8 cellular contexts compared by ENCODE assay signal in genomic region chr1:113452921-113453770, GRCh38.
A peak's percentile ranks its signal among the peaks of the same experiment; 100 is the strongest.
DNase-seq lines count a peak whose midpoint lies in the region; ATAC-seq and TF ChIP-seq lines count a peak whose summit lies in the region.

No MANE protein-coding gene starts in this region.

- intact Hi-C loops in esophagus squamous epithelium (cut with DNase I) = no loop called here

- no peak overlapping the region for H3K4me3 Mint-ChIP-seq in HFFc6
- no peak overlapping the region for H3K4me3 Mint-ChIP-seq in activated T-helper 17 cell treated with anti-CD3 and anti-CD28 coated beads, Interleukin-2, amount 50 U/mL, for 72 hours

- H3K79me2 ChIP-seq in parathyroid adenoma = no peaks in the 10 kb centered on the region

- no peak overlapping the region for H3K9ac ChIP-seq in parathyroid adenoma

- DNase-seq in COLO668 (lab: John Stamatoyannopoulos, UW; ENCODE audit: unreplicated experiment) (peak; percentile 9), HFFc6 (peak; percentile 65), RPMI8226 (peak; percentile 15), esophagus squamous epithelium (lab: John Stamatoyannopoulos, UW) (no peak)

- H3K9me3 ChIP-seq in esophagus squamous epithelium = no peaks in the 10 kb centered on the region
- no peaks in the 10 kb centered on the region for H3K9me3 ChIP-seq in parathyroid adenoma (ENCODE audit: control insufficient read depth, low read length)

- TF ChIP-seq CTCF in HFFc6 (IDR thresholded peaks at IDR 0.05) (peak; percentile 77), esophagus squamous epithelium (IDR thresholded peaks at IDR 0.05) (peak in 5 of 6 experiments; percentile 39 to 67 (median 43)), parathyroid adenoma (IDR thresholded peaks at IDR 0.05) (peak; percentile 27)

- no peaks in the 10 kb centered on the region for H3K9me3 Mint-ChIP-seq in HFFc6
- no peaks in the 10 kb centered on the region for H3K9me3 Mint-ChIP-seq in activated T-helper 17 cell treated with anti-CD3 and anti-CD28 coated beads, Interleukin-2, amount 50 U/mL, for 72 hours

- no peak overlapping the region for H2AFZ ChIP-seq in parathyroid adenoma

- H3K4me3 ChIP-seq in esophagus squamous epithelium (no peak overlapping the region), parathyroid adenoma (ENCODE audit: low read depth, low read length) (no peak overlapping the region)

- H3K4me1 ChIP-seq in esophagus squamous epithelium = peaks cover 5 to 51% (median 17%) of the 10 kb centered on the region in 3 donors
- no peaks in the 10 kb centered on the region for H3K4me1 ChIP-seq in parathyroid adenoma

- no peak overlapping the region for H3K4me2 ChIP-seq in parathyroid adenoma (ENCODE audit: low read length)

- whole genome bisulfite sequencing in esophagus squamous epithelium, 2 donors = 47 to 48% methylated on average over 2 of the region's 2 CpGs

- H3K27ac Mint-ChIP-seq in HFFc6 = no peak overlapping the region
- H3K27ac Mint-ChIP-seq in activated T-helper 17 cell treated with anti-CD3 and anti-CD28 coated beads, Interleukin-2, amount 50 U/mL, for 72 hours = no peak overlapping the region

- H3K36me3 ChIP-seq in esophagus squamous epithelium (no peaks in the 10 kb centered on the region), parathyroid adenoma (ENCODE audit: control insufficient read depth, insufficient read depth, low read length) (no peaks in the 10 kb centered on the region)

- no peak for TF ChIP-seq POLR2A in esophagus squamous epithelium (IDR thresholded peaks at IDR 0.05)

- H3K27ac ChIP-seq in esophagus squamous epithelium (peak overlapping the region in 3 of 4 donors; percentile 4 to 41 (median 30)), parathyroid adenoma (no peak overlapping the region)

- H3K27me3 ChIP-seq in esophagus squamous epithelium (no peaks in the 10 kb centered on the region), parathyroid adenoma (ENCODE audit: control insufficient read depth, insufficient read depth, low read length) (no peaks in the 10 kb centered on the region)

- peaks cover 36% of the 10 kb centered on the region for H3K4me1 Mint-ChIP-seq in HFFc6 (ENCODE audit: low read depth)
- peaks cover 13% of the 10 kb centered on the region for H3K4me1 Mint-ChIP-seq in activated T-helper 17 cell treated with anti-CD3 and anti-CD28 coated beads, Interleukin-2, amount 50 U/mL, for 72 hours

- ATAC-seq in HG03565 (IDR thresholded peaks at IDR 0.05; ENCODE audit: unreplicated experiment) (no peak), HG03039 (IDR thresholded peaks at IDR 0.05; ENCODE audit: unreplicated experiment) (no peak)
- ATAC-seq in activated T-helper 17 cell treated with anti-CD3 and anti-CD28 coated beads, Interleukin-2, amount 50 U/mL, for 72 hours (replicated peaks) = no peak

- peaks cover 21% of the 10 kb centered on the region for H3K36me3 Mint-ChIP-seq in HFFc6 (ENCODE audit: low read depth)
- no peaks in the 10 kb centered on the region for H3K36me3 Mint-ChIP-seq in activated T-helper 17 cell treated with anti-CD3 and anti-CD28 coated beads, Interleukin-2, amount 50 U/mL, for 72 hours (ENCODE audit: low read depth)

- no peaks in the 10 kb centered on the region; the same call in 1 of the 2 replicates for H3K27me3 Mint-ChIP-seq in HFFc6 (ENCODE audit: insufficient read depth)
- no peaks in the 10 kb centered on the region for H3K27me3 Mint-ChIP-seq in activated T-helper 17 cell treated with anti-CD3 and anti-CD28 coated beads, Interleukin-2, amount 50 U/mL, for 72 hours

Comparison
In these comparisons a context has a peak if more than half of its experiments do, and no peak if none do; other contexts are left out.
1. CTCF ChIP-seq: peak in every context shown above with its lines; median percentile 77 in HFFc6; 43 in esophagus squamous epithelium; 27 in parathyroid adenoma.